Comparison of ENCODE assay signal across 9 cellular contexts in genomic region chr16:72561-73537, GRCh38. TPM values are rescaled to one million over a fixed set of nuclear protein-coding genes. Genes with fewer than 3 reads are reported as not detected.
DNase-seq lines count a peak whose midpoint lies in the region; FAIRE-seq and TF ChIP-seq lines count a peak whose summit lies in the region.
"Had no signal": no experiment of that assay in that cellular context is flagged by ENCODE, and none has a peak within 500 bp of the region (broad histone marks: within the 10 kb centered on the region; RNA-seq: fewer than 3 reads in every experiment).

TSS of gene RHBDF1 (minus strand) at chr16:72631. CDS start at chr16:65015, 7,616 bp downstream.

- H3K36me3 ChIP-seq in SK-N-SH (replicated peaks in 1 of 2; ENCODE audit: control insufficient read depth in 1 of 2, insufficient read depth in 2 of 2, low read length in 1 of 2), result no peaks in the 10 kb centered on the region

- POLR2A ChIA-PET in SK-N-SH (lab: Yijun Ruan, JAX), result no interaction called here

- no peak for TF ChIP-seq CTCF in SK-N-SH (IDR thresholded peaks at IDR 0.05)
- TF ChIP-seq CTCF in epithelial cell of proximal tubule (conservative IDR thresholded peaks at IDR 0.05; ENCODE audit: low read depth, low read length), result no peak

- H2AFZ ChIP-seq in SK-N-SH (ENCODE audit: low read depth), result no peak within 1 kb of the TSS

- peak; percentile 81 for FAIRE-seq in urothelium cell line (lab: Jason Lieb, UNC)
- FAIRE-seq: G401.6 had no signal

- no peaks in the 10 kb centered on the region for H3K9me3 ChIP-seq in SK-N-SH

- peaks cover 8% of the 10 kb centered on the region for H3F3A ChIP-seq in SK-N-SH (replicated peaks; ENCODE audit: insufficient read depth)

- peak within 1 kb of the TSS in 1 of 2 experiments; percentile 62; a peak in 1 of 4 replicates for H3K27ac ChIP-seq in SK-N-SH (ENCODE audit: low read depth in 2 of 2, low read length in 1 of 2)

- no peak for TF ChIP-seq RAD21 in SK-N-SH (IDR thresholded peaks at IDR 0.05; ENCODE audit: low read length)

- peak within 1 kb of the TSS; percentile 74 for H3K9ac ChIP-seq in SK-N-SH

- H3K27me3 Mint-ChIP-seq in T-helper 1 cell treated with Interleukin-12 subunit alpha and Interleukin-12 subunit beta and Interleukin-4 antibody, amounts not matched to agents 30 μg/mL and 1 μg/mL, for 36 hours (ENCODE audit: low read depth), result peaks cover 47% of the 10 kb centered on the region

- WGBS in SK-N-SH (ENCODE audit: low lambda C conversion rate), result 77% methylated on average over 16 of the region's 62 CpGs

- H3K4me1 ChIP-seq in SK-N-SH (ENCODE audit: control insufficient read depth in 1 of 2, insufficient read depth in 2 of 2, low read depth in 1 of 2, low read length in 1 of 2), result peaks cover 17 to 51% of the 10 kb centered on the region in 2 experiments

- peak within 1 kb of the TSS; percentile 74 for H3K4me3 Mint-ChIP-seq in T-helper 1 cell treated with Interleukin-12 subunit alpha and Interleukin-12 subunit beta and Interleukin-4 antibody, amounts not matched to agents 30 μg/mL and 1 μg/mL, for 36 hours

- no peaks in the 10 kb centered on the region for H3K9me2 ChIP-seq in SK-N-SH

- peaks cover 43% of the 10 kb centered on the region for H3K79me2 ChIP-seq in SK-N-SH (ENCODE audit: insufficient read depth)

- DNase-seq in T-helper 1 cell (no peak), SK-N-SH (peak; percentile 79), epithelial cell of proximal tubule (ENCODE audit: low read depth) (no peak), mucosa of gallbladder (ENCODE audit: low spot score) (peak; percentile 51), urothelium cell line (ENCODE audit: low spot score) (peak; percentile 91), NCI-H128 (lab: John Stamatoyannopoulos, UW; ENCODE audit: unreplicated experiment) (no peak), NAMALWA (ENCODE audit: low spot score) (no peak)

- peak within 1 kb of the TSS; percentile 96 for H3K4me2 ChIP-seq in SK-N-SH

- H3K4me1 Mint-ChIP-seq in T-helper 1 cell treated with Interleukin-12 subunit alpha and Interleukin-12 subunit beta and Interleukin-4 antibody, amounts not matched to agents 30 μg/mL and 1 μg/mL, for 36 hours (ENCODE audit: low read depth), result peaks cover 16% of the 10 kb centered on the region

- H3K4me3 ChIP-seq in SK-N-SH (ENCODE audit: low read depth in 2 of 2, low read length in 1 of 2), result peak within 1 kb of the TSS; percentile 70 to 87
- H3K4me3 ChIP-seq in epithelial cell of proximal tubule (ENCODE audit: low read depth, low read length), result peak within 1 kb of the TSS; percentile 78

- no peaks in the 10 kb centered on the region for H3K9me3 Mint-ChIP-seq in T-helper 1 cell treated with Interleukin-12 subunit alpha and Interleukin-12 subunit beta and Interleukin-4 antibody, amounts not matched to agents 30 μg/mL and 1 μg/mL, for 36 hours

- peaks cover 3% of the 10 kb centered on the region for H3K36me3 Mint-ChIP-seq in T-helper 1 cell treated with Interleukin-12 subunit alpha and Interleukin-12 subunit beta and Interleukin-4 antibody, amounts not matched to agents 30 μg/mL and 1 μg/mL, for 36 hours (ENCODE audit: low read depth)

- H4K20me1 ChIP-seq in SK-N-SH (ENCODE audit: insufficient read depth), result peaks cover 34% of the 10 kb centered on the region

- no peak for TF ChIP-seq EP300 in SK-N-SH (IDR thresholded peaks at IDR 0.05; ENCODE audit: borderline replicate concordance in 1 of 2, low read depth in 1 of 2, low read length in 1 of 2)

- no peaks in the 10 kb centered on the region for H3K27me3 ChIP-seq in SK-N-SH (ENCODE audit: insufficient read depth)

- H3K27ac Mint-ChIP-seq in T-helper 1 cell treated with Interleukin-12 subunit alpha and Interleukin-12 subunit beta and Interleukin-4 antibody, amounts not matched to agents 30 μg/mL and 1 μg/mL, for 36 hours, result no peak within 1 kb of the TSS

- CTCF ChIA-PET in SK-N-SH (lab: Yijun Ruan, JAX), result interaction anchor here (0.7 to 21.2 kb wide), 7 partner anchors 7 to 328 kb away, joined by 3 to 793 read pairs (median 6); partner anchors contain the start of genes HBQ1 and POLR3K

TF ChIP-seq in SK-N-SH, 30 proteins besides CTCF, POLR2A, EP300 and RAD21 (continues in another document):
- no peak for TF ChIP-seq NFIC (IDR thresholded peaks at IDR 0.05; ENCODE audit: borderline replicate concordance)
- TF ChIP-seq ZBTB33 (IDR thresholded peaks at IDR 0.05; ENCODE audit: borderline replicate concordance, low read depth), result no peak
- TF ChIP-seq PBX3 (IDR thresholded peaks at IDR 0.05), result peak; percentile 23; the same call in 1 of the 2 replicates
- peak; percentile 70; the same call in 1 of the 2 replicates for TF ChIP-seq FOSL2 (IDR thresholded peaks at IDR 0.05; ENCODE audit: borderline replicate concordance, low read depth)
- peak; percentile 22; the same call in 1 of the 2 replicates for TF ChIP-seq RCOR1 (IDR thresholded peaks at IDR 0.05; ENCODE audit: low read length)
- TF ChIP-seq TEAD4 (IDR thresholded peaks at IDR 0.05; ENCODE audit: borderline replicate concordance, insufficient read depth), result peak; percentile 91
- no peak for TF ChIP-seq USF1 (IDR thresholded peaks at IDR 0.05; ENCODE audit: borderline replicate concordance, low read depth)
- TF ChIP-seq RFX5 (IDR thresholded peaks at IDR 0.05; ENCODE audit: low read length), result no peak
- TF ChIP-seq GATA2 (CRISPR knock-in tag; IDR thresholded peaks at IDR 0.05), result no peak
- TF ChIP-seq USF2 (IDR thresholded peaks at IDR 0.05; ENCODE audit: borderline replicate concordance, low read depth, low read length), result no peak
- TF ChIP-seq REST (IDR thresholded peaks at IDR 0.05; ENCODE audit: low read depth, low read length), result peak; percentile 45; the same call in 1 of the 2 replicates

RNA-seq across cellular contexts. Expression of gene RHBDF1, which starts in this region (rescaled TPM):
- 49.1 and 54.1 TPM in 2 replicates for polyA plus RNA-seq in SK-N-SH (2012; rRNA removed)
- polyA plus RNA-seq in SK-N-SH (2012; cell fraction: cytosol; rRNA removed), result 13.4 and 21.3 TPM in 2 replicates
- polyA plus RNA-seq in SK-N-SH (2012; cell fraction: nucleus; rRNA removed), result 312 and 381 TPM in 2 replicates
- total RNA-seq in epithelial cell of proximal tubule (17.5 and 21.2 TPM in 2 replicates), mucosa of gallbladder (50.6 TPM)

Comparison
In these comparisons a context has a peak if more than half of its experiments do, and no peak if none do; other contexts are left out.
1. DNase-seq: peak in SK-N-SH (single experiment), mucosa of gallbladder (single experiment) and urothelium cell line (single experiment); none in T-helper 1 cell (0 of 5), epithelial cell of proximal tubule (single experiment), NCI-H128 (single experiment) and NAMALWA (single experiment).